Comparison of ENCODE assay signal across 1 cellular context in the genomic region with DNA sequence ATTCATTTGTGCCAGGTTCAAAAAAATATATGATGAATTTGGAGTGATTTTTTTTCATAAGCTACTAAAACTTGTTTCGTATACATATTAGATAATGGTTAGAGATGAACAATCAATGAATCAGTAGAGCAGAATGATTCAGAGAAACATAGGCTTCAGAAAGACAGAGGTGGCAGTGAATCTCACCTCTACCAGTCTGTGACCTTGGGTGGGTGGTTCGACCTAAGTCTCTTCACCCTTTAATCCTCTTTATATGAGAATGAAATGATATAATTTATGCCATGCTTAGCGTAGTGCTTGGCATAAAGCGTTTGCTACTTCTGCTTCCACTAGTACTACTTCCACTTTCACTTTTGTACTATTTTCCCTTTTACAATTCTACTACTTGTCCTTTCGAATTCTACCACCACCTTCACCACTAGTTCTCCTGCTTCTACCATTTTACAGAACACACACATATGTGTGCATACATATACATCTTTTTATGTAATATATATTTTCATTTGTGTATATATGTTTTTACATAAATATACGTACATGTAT.
TF ChIP-seq lines count a peak whose summit lies in the region.

No MANE protein-coding gene starts in this region.

TF ChIP-seq in SK-N-SH, 30 proteins besides CTCF, POLR2A, EP300 and RAD21 (continued from another document):
- TF ChIP-seq, protein P1, sequence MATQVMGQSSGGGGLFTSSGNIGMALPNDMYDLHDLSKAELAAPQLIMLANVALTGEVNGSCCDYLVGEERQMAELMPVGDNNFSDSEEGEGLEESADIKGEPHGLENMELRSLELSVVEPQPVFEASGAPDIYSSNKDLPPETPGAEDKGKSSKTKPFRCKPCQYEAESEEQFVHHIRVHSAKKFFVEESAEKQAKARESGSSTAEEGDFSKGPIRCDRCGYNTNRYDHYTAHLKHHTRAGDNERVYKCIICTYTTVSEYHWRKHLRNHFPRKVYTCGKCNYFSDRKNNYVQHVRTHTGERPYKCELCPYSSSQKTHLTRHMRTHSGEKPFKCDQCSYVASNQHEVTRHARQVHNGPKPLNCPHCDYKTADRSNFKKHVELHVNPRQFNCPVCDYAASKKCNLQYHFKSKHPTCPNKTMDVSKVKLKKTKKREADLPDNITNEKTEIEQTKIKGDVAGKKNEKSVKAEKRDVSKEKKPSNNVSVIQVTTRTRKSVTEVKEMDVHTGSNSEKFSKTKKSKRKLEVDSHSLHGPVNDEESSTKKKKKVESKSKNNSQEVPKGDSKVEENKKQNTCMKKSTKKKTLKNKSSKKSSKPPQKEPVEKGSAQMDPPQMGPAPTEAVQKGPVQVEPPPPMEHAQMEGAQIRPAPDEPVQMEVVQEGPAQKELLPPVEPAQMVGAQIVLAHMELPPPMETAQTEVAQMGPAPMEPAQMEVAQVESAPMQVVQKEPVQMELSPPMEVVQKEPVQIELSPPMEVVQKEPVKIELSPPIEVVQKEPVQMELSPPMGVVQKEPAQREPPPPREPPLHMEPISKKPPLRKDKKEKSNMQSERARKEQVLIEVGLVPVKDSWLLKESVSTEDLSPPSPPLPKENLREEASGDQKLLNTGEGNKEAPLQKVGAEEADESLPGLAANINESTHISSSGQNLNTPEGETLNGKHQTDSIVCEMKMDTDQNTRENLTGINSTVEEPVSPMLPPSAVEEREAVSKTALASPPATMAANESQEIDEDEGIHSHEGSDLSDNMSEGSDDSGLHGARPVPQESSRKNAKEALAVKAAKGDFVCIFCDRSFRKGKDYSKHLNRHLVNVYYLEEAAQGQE (IDR thresholded peaks at IDR 0.05; ENCODE audit: low read depth, low read length) = no peak
